ENCODE assay signal across 8 cellular contexts in the genomic region with DNA sequence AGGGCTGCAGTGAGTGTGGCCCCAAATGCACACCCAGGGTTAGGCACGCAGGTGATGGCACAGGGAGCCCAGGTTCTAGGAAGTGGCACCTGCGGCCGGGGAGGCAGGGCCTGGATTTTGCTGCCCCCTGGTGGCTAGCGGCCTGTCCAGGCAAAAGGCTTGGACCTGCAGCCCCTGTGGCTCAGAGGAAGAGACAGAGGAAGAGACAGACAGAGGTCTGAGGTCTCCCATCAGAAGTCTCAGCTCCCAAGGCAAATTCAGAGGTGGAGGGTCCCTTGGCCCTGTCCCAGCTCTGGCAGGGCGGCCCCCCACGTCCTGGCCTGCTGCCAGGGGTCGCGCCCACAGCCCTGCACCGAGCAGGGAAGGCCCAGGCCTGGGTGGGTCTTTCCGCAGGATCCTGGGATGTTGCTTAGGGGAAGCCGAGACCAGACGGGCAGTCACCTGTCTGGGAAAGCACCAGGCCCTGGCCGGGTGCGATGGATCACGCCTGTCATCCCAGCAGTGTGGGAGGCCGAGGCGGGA. TPM values are rescaled to one million over a fixed set of nuclear protein-coding genes. Genes with fewer than 3 reads are reported as not detected.
DNase-seq lines count a peak whose midpoint lies in the region; ATAC-seq and TF ChIP-seq lines count a peak whose summit lies in the region.

No MANE protein-coding gene starts in this region.

- H3K27me3 Mint-ChIP-seq in mesothelial cell of epicardium (ENCODE audit: low read depth): no peaks in the 10 kb centered on the region

- peak; percentile 71 for DNase-seq in GM10248 (ENCODE audit: extremely low spot score)
- peak; percentile 16 for DNase-seq in NCI-H748 treated with DMSO at 0.1 percent for 48 hours (lab: John Stamatoyannopoulos, UW)
- DNase-seq in activated CD8-positive, alpha-beta memory T cell treated with anti-CD3 and anti-CD28 coated beads, Interleukin-2, amount 50 U/mL, for 1 hour (ENCODE audit: extremely low read depth): peak; percentile 61
- peak; percentile 73 to 88 for DNase-seq in mesothelial cell of epicardium (ENCODE audit: low spot score in 2 of 2, unreplicated experiment in 2 of 2)
- DNase-seq in stimulated activated CD8-positive, alpha-beta memory T cell treated with anti-CD3 and anti-CD28 coated beads, Interleukin-2, amount 100 ng/mL, for 1 hour (ENCODE audit: low read depth in 2 of 2): peak; percentile 69 to 71

- H3K36me3 ChIP-seq in endocrine pancreas (ENCODE audit: control insufficient read depth, insufficient read depth, low read length): no peaks in the 10 kb centered on the region

- ATAC-seq in HG02970 (IDR thresholded peaks at IDR 0.05; ENCODE audit: low FRiP score, unreplicated experiment): peak; percentile 23
- ATAC-seq in GM19467 (IDR thresholded peaks at IDR 0.05; ENCODE audit: unreplicated experiment): no peak

- no peak overlapping the region for H3K4me3 Mint-ChIP-seq in mesothelial cell of epicardium

- POLR2A ChIA-PET in GM10248 (lab: Yijun Ruan, JAX): interaction anchor here (0.6 to 3.4 kb wide), 9 partner anchors 8 to 1441 kb away, joined by 3 to 12 read pairs (median 4); a partner anchor contains a TSS

- no peak overlapping the region for H3K4me3 ChIP-seq in endocrine pancreas (ENCODE audit: control insufficient read depth, insufficient read depth, low read length)

- peak overlapping the region; percentile 62 for H3K9ac ChIP-seq in endocrine pancreas (ENCODE audit: control insufficient read depth, insufficient read depth, low read length)

- H3K36me3 Mint-ChIP-seq in mesothelial cell of epicardium: no peaks in the 10 kb centered on the region

- no peaks in the 10 kb centered on the region for H3K9me3 Mint-ChIP-seq in mesothelial cell of epicardium

- TF ChIP-seq CTCF in GM10248 (IDR thresholded peaks at IDR 0.05; ENCODE audit: control extremely low read depth, extremely low read depth, low read depth, missing control alignments) (peak; percentile 92), mesothelial cell of epicardium (IDR thresholded peaks at IDR 0.05; ENCODE audit: unreplicated experiment) (peak; percentile 91)

- CTCF ChIA-PET in GM10248 (lab: Yijun Ruan, JAX): interaction anchor here (0.8 to 2.5 kb wide), 21 partner anchors 8 to 353 kb away, joined by 3 to 27 read pairs (median 6); a partner anchor contains a TSS

- H3K4me1 Mint-ChIP-seq in mesothelial cell of epicardium: peaks cover 20% of the 10 kb centered on the region

- no peaks in the 10 kb centered on the region for H3K9me3 ChIP-seq in endocrine pancreas (ENCODE audit: control insufficient read depth, low read length)

- H3K4me1 ChIP-seq in endocrine pancreas (ENCODE audit: control insufficient read depth, insufficient read depth, low read length): no peaks in the 10 kb centered on the region

- H3K27ac Mint-ChIP-seq in mesothelial cell of epicardium: no peak overlapping the region

- no peaks in the 10 kb centered on the region for H3K27me3 ChIP-seq in endocrine pancreas (ENCODE audit: control insufficient read depth, insufficient read depth, low read length)

RNA-seq across cellular contexts. Expression of a gene that starts 8.0 kb away (rescaled TPM):
- total RNA-seq in mesothelial cell of epicardium: 1.1 to 1.3 TPM (median 1.2 TPM) in 3 replicates

RNA-seq across cellular contexts. Expression of a gene that starts 18.1 kb away (rescaled TPM):
- not detected in 3 replicates for total RNA-seq in mesothelial cell of epicardium

RNA-seq across cellular contexts. Expression of a gene that starts 21.7 kb away (rescaled TPM):
- total RNA-seq in mesothelial cell of epicardium: 43.1 to 50.8 TPM (median 45.4 TPM) in 3 replicates

RNA-seq across cellular contexts. Expression of a gene that starts 38.4 kb away (rescaled TPM):
- 33.4 to 37.1 TPM (median 34.7 TPM) in 3 replicates for total RNA-seq in mesothelial cell of epicardium

Comparison
In these comparisons a context has a peak if more than half of its experiments do, and no peak if none do; other contexts are left out.
1. DNase-seq: peak in every context shown above with its lines; median percentile 80 in mesothelial cell of epicardium; 71 in GM10248; 70 in stimulated activated CD8-positive, alpha-beta memory T cell treated with anti-CD3 and anti-CD28 coated beads, Interleukin-2, amount 100 ng/mL, for 1 hour; 61 in activated CD8-positive, alpha-beta memory T cell treated with anti-CD3 and anti-CD28 coated beads, Interleukin-2, amount 50 U/mL, for 1 hour; 16 in NCI-H748 treated with DMSO at 0.1 percent for 48 hours.